ENCODE assay signal across 23 cellular contexts in genomic region chr14:50510157-50510556, GRCh38. TPM values are rescaled to one million over a fixed set of nuclear protein-coding genes. Genes with fewer than 3 reads are reported as not detected.
A peak's percentile ranks its signal among the peaks of the same experiment; 100 is the strongest.
DNase-seq lines count a peak whose midpoint lies in the region; TF ChIP-seq lines count a peak whose summit lies in the region.
"Had no signal": no experiment of that assay in that cellular context is flagged by ENCODE, and none has a peak within 500 bp of the region (broad histone marks: within the 10 kb centered on the region; RNA-seq: fewer than 3 reads in every experiment).

No MANE protein-coding gene starts in this region.

- peaks cover 51% of the 10 kb centered on the region for H3K4me1 Mint-ChIP-seq in chondrocyte (ENCODE audit: low read depth)
- H3K4me1 Mint-ChIP-seq in nephron progenitor cell = no peaks in the 10 kb centered on the region
- H3K4me1 Mint-ChIP-seq: GM23338 had no signal

- H3K27me3 Mint-ChIP-seq in chondrocyte (ENCODE audit: low read depth) = no peaks in the 10 kb centered on the region
- H3K27me3 Mint-ChIP-seq in nephron progenitor cell (ENCODE audit: low read depth, poor library complexity) = no peaks in the 10 kb centered on the region
- H3K27me3 Mint-ChIP-seq: B cell; CD8-positive, alpha-beta memory T cell had no signal

- H3K36me3 Mint-ChIP-seq in chondrocyte (ENCODE audit: low read depth) (no peaks in the 10 kb centered on the region), nephron progenitor cell (ENCODE audit: low read depth) (peaks cover 58% of the 10 kb centered on the region)

- DNase-seq in chondrocyte (ENCODE audit: low spot score) = no peak
- no peak for DNase-seq in nephron progenitor cell
- no peak for DNase-seq in CD1c-positive myeloid dendritic cell (ENCODE audit: extremely low spot score)
- no peak for DNase-seq in stimulated activated CD4-positive, alpha-beta T cell treated with anti-CD3 and anti-CD28 coated beads, Interleukin-4, amount 100 ng/mL, for 24 hours
- no peak for DNase-seq in iPS-NIHi11 (ENCODE audit: low spot score)
- no peak for DNase-seq in GM10266 (ENCODE audit: extremely low spot score)
- DNase-seq: CD8-positive, alpha-beta memory T cell; DMS153; DND-41; H9; KG1; MM.1S; NCI-H1694; NCI-H2081; NCI-H2227 treated with DMSO at 0.1 percent for 48 hours; NCI-H526 treated with DMSO at 0.1 percent for 48 hours; Right ventricle myocardium superior; RPMI8226 had no signal

- peak overlapping the region; percentile 84 for H3K27ac ChIP-seq in angular gyrus (ENCODE audit: low read depth, low read length)
- H3K27ac ChIP-seq: C4-2B, SJSA1 had no signal

- no peak for TF ChIP-seq CTCF in chondrocyte (IDR thresholded peaks at IDR 0.05)
- TF ChIP-seq CTCF in nephron progenitor cell (IDR thresholded peaks at IDR 0.05) = no peak
- TF ChIP-seq CTCF in GM10266 (IDR thresholded peaks at IDR 0.05; ENCODE audit: control insufficient read depth, insufficient read depth, low read depth, missing control alignments) = no peak

- H3K27ac Mint-ChIP-seq in chondrocyte (ENCODE audit: unreplicated experiment) = peak overlapping the region; percentile 52
- peak overlapping the region; percentile 60 for H3K27ac Mint-ChIP-seq in nephron progenitor cell
- H3K27ac Mint-ChIP-seq: B cell, GM23338, H9 had no signal

- H3K9me3 Mint-ChIP-seq in chondrocyte (ENCODE audit: low read depth) (peaks cover 4% of the 10 kb centered on the region), nephron progenitor cell (peaks cover 11% of the 10 kb centered on the region)
- H3K9me3 Mint-ChIP-seq: GM23338, H9 had no signal

- H3K4me3 Mint-ChIP-seq in chondrocyte (ENCODE audit: unreplicated experiment) (no peak overlapping the region), nephron progenitor cell (no peak overlapping the region)
- H3K4me3 Mint-ChIP-seq: B cell; CD8-positive, alpha-beta memory T cell; GM23338; H9 had no signal

RNA-seq across cellular contexts. Expression of gene MAP4K5, which starts 22.2 kb away (rescaled TPM):
- total RNA-seq in chondrocyte = 103 to 112 TPM (median 105 TPM) in 3 replicates

RNA-seq across cellular contexts. Expression of gene ATL1, which starts 49.8 kb away (rescaled TPM):
- 19.0 to 19.4 TPM (median 19.4 TPM) in 3 replicates for total RNA-seq in chondrocyte
